Comparison of ENCODE assay signal across 21 cellular contexts in the genomic region with DNA sequence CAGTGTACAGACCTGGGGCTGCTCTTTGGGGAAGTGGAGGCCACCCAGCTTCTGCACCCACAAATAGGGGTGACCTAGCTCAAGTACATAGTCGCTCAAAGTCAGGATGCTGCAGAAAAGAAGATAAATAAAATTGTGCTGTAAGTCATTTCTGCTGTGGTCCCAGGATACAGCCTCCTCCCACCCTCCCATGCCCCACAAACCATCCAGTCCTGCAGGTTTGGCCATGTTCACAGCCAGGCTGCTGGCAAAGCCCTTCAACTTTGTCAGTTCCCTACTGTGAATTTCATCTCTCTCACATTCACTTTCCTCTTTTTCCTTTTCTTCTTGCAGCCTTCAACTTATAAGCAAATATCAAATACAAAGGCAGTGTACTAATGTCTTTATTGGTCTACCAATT. TPM values are rescaled to one million over a fixed set of nuclear protein-coding genes. Genes with fewer than 3 reads are reported as not detected.
DNase-seq lines count a peak whose midpoint lies in the region; ATAC-seq and TF ChIP-seq lines count a peak whose summit lies in the region.
"Had no signal": no experiment of that assay in that cellular context is flagged by ENCODE, and none has a peak within 500 bp of the region (broad histone marks: within the 10 kb centered on the region; RNA-seq: fewer than 3 reads in every experiment).

No MANE protein-coding gene starts in this region.

- H3K4me3 Mint-ChIP-seq in T-helper 17 cell: no peak overlapping the region
- no peak overlapping the region for H3K4me3 Mint-ChIP-seq in central memory CD8-positive, alpha-beta T cell
- H3K4me3 Mint-ChIP-seq: B cell; CD14-positive monocyte; CD4-positive, alpha-beta T cell; CD8-positive, alpha-beta memory T cell had no signal

- H3K36me3 Mint-ChIP-seq in T-helper 17 cell (ENCODE audit: low read depth): peaks cover 8% of the 10 kb centered on the region
- H3K36me3 Mint-ChIP-seq in central memory CD8-positive, alpha-beta T cell (ENCODE audit: insufficient read depth): peaks cover 69% of the 10 kb centered on the region

- H3K4me1 ChIP-seq in prostate gland (replicated peaks) (peaks cover 23% of the 10 kb centered on the region), testis (peaks cover 9% of the 10 kb centered on the region)
- H3K4me1 ChIP-seq: BLaER1, HAP-1 had no signal

- H3K27me3 Mint-ChIP-seq in T-helper 17 cell: no peaks in the 10 kb centered on the region
- no peaks in the 10 kb centered on the region for H3K27me3 Mint-ChIP-seq in central memory CD8-positive, alpha-beta T cell
- H3K27me3 Mint-ChIP-seq: B cell; CD4-positive, alpha-beta T cell; CD8-positive, alpha-beta memory T cell had no signal

- H3K9me3 Mint-ChIP-seq in central memory CD8-positive, alpha-beta T cell: no peaks in the 10 kb centered on the region
- H3K9me3 Mint-ChIP-seq: CD14-positive monocyte; CD4-positive, alpha-beta T cell; CD8-positive, alpha-beta memory T cell had no signal

- WGBS in prostate gland: 44% methylated on average over 1 of the region's 1 CpG
- WGBS in testis, 2 donors: 95 to 100% methylated on average over 1 of the region's 1 CpG

- no peak for ATAC-seq in T-helper 17 cell
- ATAC-seq in central memory CD8-positive, alpha-beta T cell (replicated peaks; ENCODE audit: extremely low read depth, poor library complexity, severe bottlenecking): no peak
- ATAC-seq in GM21381 (IDR thresholded peaks at IDR 0.05; ENCODE audit: unreplicated experiment): no peak
- ATAC-seq in HG03108 (IDR thresholded peaks at IDR 0.05; ENCODE audit: unreplicated experiment): no peak
- ATAC-seq: GM12878 had no signal

- no peaks in the 10 kb centered on the region for H3K27me3 ChIP-seq in prostate gland (replicated peaks; ENCODE audit: insufficient read depth)
- no peaks in the 10 kb centered on the region for H3K27me3 ChIP-seq in testis
- H3K27me3 ChIP-seq: BLaER1 had no signal

- no peaks in the 10 kb centered on the region for H3K4me1 Mint-ChIP-seq in T-helper 17 cell
- no peaks in the 10 kb centered on the region for H3K4me1 Mint-ChIP-seq in central memory CD8-positive, alpha-beta T cell
- H3K4me1 Mint-ChIP-seq: B cell; CD14-positive monocyte; CD8-positive, alpha-beta memory T cell had no signal

- intact Hi-C loops in prostate gland (cut with DNase I): loop anchor here (5.0 kb wide), 1 partner anchor 123 kb away; no protein-coding TSS in a partner anchor
- intact Hi-C loops in testis (cut with DNase I; ENCODE audit: low total_unique reads): no loop called here

- peak overlapping the region; percentile 72 for H3K27ac ChIP-seq in C4-2B
- H3K27ac ChIP-seq in prostate gland: peak overlapping the region; percentile 31 to 69
- no peak overlapping the region for H3K27ac ChIP-seq in testis
- H3K27ac ChIP-seq: 22Rv1, BLaER1 had no signal

- H3K4me3 ChIP-seq in prostate gland (no peak overlapping the region), testis (no peak overlapping the region)
- H3K4me3 ChIP-seq: BLaER1, GM12878, HAP-1 had no signal

- H3K27ac Mint-ChIP-seq in T-helper 17 cell: peak overlapping the region; percentile 21
- H3K27ac Mint-ChIP-seq in central memory CD8-positive, alpha-beta T cell (ENCODE audit: low read depth): peak overlapping the region; percentile 29
- H3K27ac Mint-ChIP-seq: B cell; CD4-positive, alpha-beta T cell had no signal

- TF ChIP-seq POLR2A in prostate gland (IDR thresholded peaks at IDR 0.05) (no peak), testis (IDR thresholded peaks at IDR 0.05) (no peak)

- H3K36me3 ChIP-seq in prostate gland (peaks cover 0 to 11% of the 10 kb centered on the region in 2 donors), testis (ENCODE audit: low read depth, missing control alignments) (no peaks in the 10 kb centered on the region)

- DNase-seq in T-helper 17 cell (no peak), prostate gland (ENCODE audit: low spot score) (peak; percentile 75), testis (no peak), NCI-H1417 (lab: John Stamatoyannopoulos, UW) (no peak)
- no peak for DNase-seq in central memory CD8-positive, alpha-beta T cell (ENCODE audit: low spot score in 2 of 2)
- DNase-seq: CD4-positive, alpha-beta T cell; CD8-positive, alpha-beta memory T cell; DMS 273 treated with DMSO at 0.1 percent for 48 hours; DMS79; EL; GDM1; GOT3 had no signal

- H3K9me3 ChIP-seq in T-helper 17 cell (ENCODE audit: control insufficient read depth, low read length, poor library complexity, severe bottlenecking): no peaks in the 10 kb centered on the region
- H3K9me3 ChIP-seq in prostate gland: no peaks in the 10 kb centered on the region
- H3K9me3 ChIP-seq in testis: no peaks in the 10 kb centered on the region
- H3K9me3 ChIP-seq: BLaER1, HAP-1 had no signal

- TF ChIP-seq CTCF in C4-2B (conservative IDR thresholded peaks at IDR 0.05): no peak
- TF ChIP-seq CTCF in prostate gland (IDR thresholded peaks at IDR 0.05): no peak
- TF ChIP-seq CTCF in testis (IDR thresholded peaks at IDR 0.05): no peak

RNA-seq across cellular contexts. Expression of a gene that starts 33.6 kb away (rescaled TPM):
- total RNA-seq in T-helper 17 cell (10 to 100 TPM; 34.2 to 46.2 TPM), prostate gland (10 to 100 TPM; 27.5 to 57.9 TPM), testis (10 to 100 TPM; 46.0 to 59.1 TPM)
- 58.7 TPM for polyA plus RNA-seq in testis (ENCODE audit: insufficient read depth, low read depth, low replicate concordance)

RNA-seq across cellular contexts. Expression of a gene that starts 40.0 kb away (rescaled TPM):
- total RNA-seq in T-helper 17 cell (under 1 TPM; 0.15 to 0.21 TPM), prostate gland (100 to 1,000 TPM; 149 to 887 TPM), testis (10 to 100 TPM; 16.9 to 18.6 TPM)
- 12.0 TPM for polyA plus RNA-seq in testis (ENCODE audit: insufficient read depth, low read depth, low replicate concordance)

Comparison
In these comparisons a context has a peak if more than half of its experiments do, and no peak if none do; other contexts are left out.
1. H3K27ac ChIP-seq: peak in C4-2B (single experiment) and prostate gland (2 of 2); none in testis (0 of 2).
2. RNA of a gene that starts 40.0 kb away (total RNA-seq): 149 to 887 TPM in prostate gland and 16.9 to 18.6 TPM in testis; 0.15 to 0.21 TPM in T-helper 17 cell; every median in the first group is over 10 times any median in the second.